Comparison of ENCODE assay signal across 8 cellular contexts in genomic region chr1:236795757-236796719, GRCh38. TPM values are rescaled to one million over a fixed set of nuclear protein-coding genes. Genes with fewer than 3 reads are reported as not detected.
DNase-seq lines count a peak whose midpoint lies in the region; ATAC-seq and TF ChIP-seq lines count a peak whose summit lies in the region.

No MANE protein-coding gene starts in this region.

- H3K9ac ChIP-seq in neural cell (ENCODE audit: low read length): peak overlapping the region; percentile 66

- TF ChIP-seq EP300 in neural cell (conservative IDR thresholded peaks at IDR 0.05; ENCODE audit: poor library complexity, severe bottlenecking) (no peak), upper lobe of left lung (IDR thresholded peaks at IDR 0.05) (no peak)

- H4K20me1 ChIP-seq in neural cell (ENCODE audit: insufficient read depth): no peaks in the 10 kb centered on the region

- peaks cover 34% of the 10 kb centered on the region for H3K4me1 Mint-ChIP-seq in activated CD4-positive, alpha-beta memory T cell treated with anti-CD3 and anti-CD28 coated beads, Interleukin-2, amount 10 ng/mL, durations not matched to agents 7 days and 5 days

- peak; percentile 17 for DNase-seq in GM04504 (ENCODE audit: low read depth)
- peak; percentile 31 for DNase-seq in KG1 (lab: John Stamatoyannopoulos, UW)
- DNase-seq in activated CD4-positive, alpha-beta memory T cell treated with anti-CD3 and anti-CD28 coated beads, Interleukin-2, amount 10 ng/mL, durations not matched to agents 7 days and 5 days: no peak
- no peak for DNase-seq in esophagus squamous epithelium (lab: John Stamatoyannopoulos, UW)
- DNase-seq in upper lobe of left lung: peak in 1 of 2 donors; percentile 37
- no peak for DNase-seq in retina

- peaks cover 0 to 53% (median 17%) of the 10 kb centered on the region in 3 donors for H3K4me1 ChIP-seq in esophagus squamous epithelium
- peaks cover 11 to 30% (median 18%) of the 10 kb centered on the region in 4 donors for H3K4me1 ChIP-seq in upper lobe of left lung

- no peak for TF ChIP-seq RAD21 in neural cell (conservative IDR thresholded peaks at IDR 0.05)

- H2AFZ ChIP-seq in neural cell (ENCODE audit: low read depth, low read length): peak overlapping the region; percentile 88

- peak overlapping the region; percentile 92 for H3K27ac Mint-ChIP-seq in activated CD4-positive, alpha-beta memory T cell treated with anti-CD3 and anti-CD28 coated beads, Interleukin-2, amount 10 ng/mL, durations not matched to agents 7 days and 5 days

- H3K9me3 Mint-ChIP-seq in activated CD4-positive, alpha-beta memory T cell treated with anti-CD3 and anti-CD28 coated beads, Interleukin-2, amount 10 ng/mL, durations not matched to agents 7 days and 5 days: no peaks in the 10 kb centered on the region

- ATAC-seq in GM21723 (IDR thresholded peaks at IDR 0.05; ENCODE audit: unreplicated experiment) (peak; percentile 52), upper lobe of left lung (ENCODE audit: low FRiP score in 2 of 2) (peak; percentile 42 to 58)

- peaks cover 5% of the 10 kb centered on the region for H3K27me3 Mint-ChIP-seq in activated CD4-positive, alpha-beta memory T cell treated with anti-CD3 and anti-CD28 coated beads, Interleukin-2, amount 10 ng/mL, durations not matched to agents 7 days and 5 days

- H3K4me3 Mint-ChIP-seq in activated CD4-positive, alpha-beta memory T cell treated with anti-CD3 and anti-CD28 coated beads, Interleukin-2, amount 10 ng/mL, durations not matched to agents 7 days and 5 days: peak overlapping the region; percentile 89

- H3F3A ChIP-seq in neural cell (ENCODE audit: insufficient read depth, low read length, poor library complexity, severe bottlenecking): no peaks in the 10 kb centered on the region

- CTCF ChIA-PET in activated CD4-positive, alpha-beta memory T cell treated with anti-CD3 and anti-CD28 coated beads, Interleukin-2, amount 10 ng/mL, durations not matched to agents 7 days and 5 days (lab: Charles Lee): interaction anchor here (0.6 to 1.0 kb wide), 2 partner anchors 37 to 652 kb away, joined by 3 read pairs; no protein-coding TSS in a partner anchor

- no peak for TF ChIP-seq CTCF in esophagus squamous epithelium (IDR thresholded peaks at IDR 0.05)
- TF ChIP-seq CTCF in neural cell (IDR thresholded peaks at IDR 0.05; ENCODE audit: poor library complexity, severe bottlenecking): no peak
- no peak for TF ChIP-seq CTCF in upper lobe of left lung (IDR thresholded peaks at IDR 0.05)

- WGBS in esophagus squamous epithelium, 2 donors: 1 to 2% methylated on average over 25 to 41 of the region's 41 CpGs
- 1% methylated on average over 39 to 41 of the region's 41 CpGs for WGBS in upper lobe of left lung, 2 donors

- H3K36me3 ChIP-seq in esophagus squamous epithelium (no peaks in the 10 kb centered on the region), neural cell (ENCODE audit: insufficient read depth, low read length) (no peaks in the 10 kb centered on the region), upper lobe of left lung (no peaks in the 10 kb centered on the region)

- no peaks in the 10 kb centered on the region for H3K79me2 ChIP-seq in neural cell (replicated peaks; ENCODE audit: insufficient read depth, low read length)

- H3K9me3 ChIP-seq in esophagus squamous epithelium (no peaks in the 10 kb centered on the region), neural cell (ENCODE audit: low read length) (no peaks in the 10 kb centered on the region), upper lobe of left lung (no peaks in the 10 kb centered on the region)

- no peak for TF ChIP-seq POLR2A in esophagus squamous epithelium (IDR thresholded peaks at IDR 0.05)
- no peak for TF ChIP-seq POLR2A in upper lobe of left lung (IDR thresholded peaks at IDR 0.05)

- H3K4me2 ChIP-seq in neural cell (ENCODE audit: low read length): peak overlapping the region; percentile 81

- H3K9me2 ChIP-seq in neural cell (ENCODE audit: insufficient read depth, low read length): no peaks in the 10 kb centered on the region

- H3K36me3 Mint-ChIP-seq in activated CD4-positive, alpha-beta memory T cell treated with anti-CD3 and anti-CD28 coated beads, Interleukin-2, amount 10 ng/mL, durations not matched to agents 7 days and 5 days (ENCODE audit: low read depth): peaks cover 5% of the 10 kb centered on the region

- POLR2A ChIA-PET in activated CD4-positive, alpha-beta memory T cell treated with anti-CD3 and anti-CD28 coated beads, Interleukin-2, amount 10 ng/mL, durations not matched to agents 7 days and 5 days (lab: Charles Lee): interaction anchor here (0.6 to 3.1 kb wide), 6 partner anchors 9 to 272 kb away, joined by 3 to 28 read pairs (median 3); partner anchors contain the start of genes HEATR1 and LGALS8

- H3K27me3 ChIP-seq in esophagus squamous epithelium: peaks cover 0 to 13% (median 0%) of the 10 kb centered on the region in 4 donors
- peaks cover 4% of the 10 kb centered on the region for H3K27me3 ChIP-seq in neural cell (ENCODE audit: insufficient read depth, low read depth, low read length)
- H3K27me3 ChIP-seq in upper lobe of left lung: no peaks in the 10 kb centered on the region

- intact Hi-C loops in esophagus squamous epithelium (cut with DNase I): no loop called here

- H3K4me3 ChIP-seq in esophagus squamous epithelium: peak overlapping the region; percentile 69 to 97 (median 81)
- peak overlapping the region; percentile 84 for H3K4me3 ChIP-seq in neural cell (ENCODE audit: low read length)
- peak overlapping the region; percentile 68 to 94 (median 82) for H3K4me3 ChIP-seq in upper lobe of left lung

- peak overlapping the region; percentile 89 to 96 (median 94) for H3K27ac ChIP-seq in esophagus squamous epithelium
- peak overlapping the region; percentile 58 for H3K27ac ChIP-seq in neural cell (ENCODE audit: low read length)
- H3K27ac ChIP-seq in upper lobe of left lung: peak overlapping the region; percentile 89 to 94 (median 89)

TF ChIP-seq in neural cell, 6 proteins besides CTCF, POLR2A, EP300 and RAD21:
- TF ChIP-seq EZH2 (IDR thresholded peaks at IDR 0.05; ENCODE audit: borderline replicate concordance, insufficient read depth, low read length, poor library complexity, severe bottlenecking) (no peak), SMC3 (conservative IDR thresholded peaks at IDR 0.05; ENCODE audit: poor library complexity) (no peak), MXI1 (conservative IDR thresholded peaks at IDR 0.05; ENCODE audit: poor library complexity, severe bottlenecking) (no peak)

RNA-seq across cellular contexts. Expression of gene MTR, which starts 0.9 kb away (rescaled TPM):
- 10 to 100 TPM; 43.9 to 46.4 TPM for total RNA-seq in activated CD4-positive, alpha-beta memory T cell treated with anti-CD3 and anti-CD28 coated beads, Interleukin-2, amount 10 ng/mL, durations not matched to agents 7 days and 5 days
- total RNA-seq in esophagus squamous epithelium (10 to 100 TPM in 2 of 4 donors, 1 to 10 TPM in 2; 5.8 to 21.6 (median 9.1) TPM), upper lobe of left lung (10 to 100 TPM; 21.0 to 44.0 (median 29.3) TPM)
- 14.1 and 15.0 TPM in 2 replicates for polyA plus RNA-seq in neural cell
- 19.4 and 19.5 TPM in 2 replicates for polyA minus RNA-seq in neural cell

Comparison
In these comparisons a context has a peak if more than half of its experiments do, and no peak if none do; other contexts are left out.
1. DNase-seq: peak in GM04504 (single experiment) and KG1 (single experiment); none in activated CD4-positive, alpha-beta memory T cell treated with anti-CD3 and anti-CD28 coated beads, Interleukin-2, amount 10 ng/mL, durations not matched to agents 7 days and 5 days (single experiment), esophagus squamous epithelium (single experiment) and retina (single experiment).
2. Peak in every context shown above with its lines, with median percentiles within 50 percentile points of each other: H3K27ac ChIP-seq and H3K4me3 ChIP-seq.